12 cellular contexts compared by ENCODE assay signal in the genomic region with DNA sequence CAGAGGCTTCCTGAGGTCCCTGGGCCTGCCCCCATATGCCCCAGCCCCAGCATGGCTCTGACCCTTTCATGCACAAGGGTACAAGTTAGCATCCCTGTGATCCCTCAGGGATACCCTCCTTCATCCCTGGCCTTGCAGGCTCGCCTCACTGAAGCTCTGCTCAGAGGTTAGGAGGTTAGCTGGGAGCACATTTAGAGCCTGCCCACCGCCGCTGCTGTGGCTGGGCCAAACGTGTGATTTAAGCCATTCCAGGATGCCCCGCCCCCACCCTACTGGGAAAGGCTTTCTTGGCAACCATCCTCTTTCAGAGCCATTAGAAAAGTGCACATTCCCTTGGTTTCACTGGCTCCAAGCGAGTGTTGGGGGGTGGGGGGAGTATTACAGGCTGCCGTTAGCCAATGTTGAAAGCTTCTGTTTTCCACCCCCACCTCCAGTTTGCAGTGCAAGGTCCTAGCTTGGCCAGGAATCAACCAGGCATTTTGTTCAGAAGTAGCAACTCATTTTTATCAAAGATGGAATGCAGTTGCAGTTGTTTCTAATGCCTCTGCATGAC. TPM values are rescaled to one million over a fixed set of nuclear protein-coding genes. Genes with fewer than 3 reads are reported as not detected.
DNase-seq lines count a peak whose midpoint lies in the region; ATAC-seq and TF ChIP-seq lines count a peak whose summit lies in the region.
"Had no signal": no experiment of that assay in that cellular context is flagged by ENCODE, and none has a peak within 500 bp of the region (broad histone marks: within the 10 kb centered on the region; RNA-seq: fewer than 3 reads in every experiment).

No MANE protein-coding gene starts in this region.

- H3K4me3 ChIP-seq in body of pancreas: no peak overlapping the region
- H3K4me3 ChIP-seq in right lobe of liver: peak overlapping the region; percentile 40 to 46 (median 40)
- no peak overlapping the region for H3K4me3 ChIP-seq in stomach
- H3K4me3 ChIP-seq: SJSA1 had no signal

- ATAC-seq in body of pancreas (no peak), right lobe of liver (peak; percentile 54 to 65 (median 60)), HG02763 (IDR thresholded peaks at IDR 0.05; ENCODE audit: unreplicated experiment) (no peak)
- ATAC-seq: activated CD4-positive, CD25-positive, alpha-beta regulatory T cell treated with anti-CD3 and anti-CD28 coated beads, Interleukin-2, amount 50 U/mL, for 24 hours had no signal

- H3K4me1 ChIP-seq in body of pancreas (peaks cover 51% of the 10 kb centered on the region), right lobe of liver (peaks cover 0 to 36% (median 12%) of the 10 kb centered on the region in 4 donors), stomach (peaks cover 36 to 52% (median 43%) of the 10 kb centered on the region in 4 donors)

- peaks cover 41% of the 10 kb centered on the region for H3K4me1 Mint-ChIP-seq in activated T-helper 1 cell treated with anti-CD3 and anti-CD28 coated beads, Interleukin-12 subunit alpha, Interleukin-12 subunit beta, Interleukin-2, Interleukin-4 antibody, amounts not matched to agents 30 ng/mL and 10 ng/mL and 1 ng/mL, durations not matched to agents 14 hours and 24 hours and 36 hours (ENCODE audit: low read depth)

- H3K27me3 ChIP-seq in body of pancreas (no peaks in the 10 kb centered on the region), right lobe of liver (no peaks in the 10 kb centered on the region), stomach (peaks cover 0 to 5% (median 0%) of the 10 kb centered on the region in 3 donors)
- H3K27me3 ChIP-seq: SJSA1 had no signal

- WGBS in body of pancreas, 2 donors: 40 to 47% methylated on average over 2 to 7 of the region's 7 CpGs
- 20% methylated on average over 1 of the region's 7 CpGs for WGBS in right lobe of liver (ENCODE audit: insufficient coverage, low coverage, low lambda C conversion rate, missing lambda C conversion rate)
- WGBS in stomach, 5 donors: 16 to 32% (median 27%) methylated on average over 7 of the region's 7 CpGs

- no peak for TF ChIP-seq CTCF in body of pancreas (IDR thresholded peaks at IDR 0.05)
- no peak for TF ChIP-seq CTCF in right lobe of liver (IDR thresholded peaks at IDR 0.05)
- TF ChIP-seq CTCF in stomach (IDR thresholded peaks at IDR 0.05): no peak

- intact Hi-C loops in body of pancreas (cut with DNase I): loop anchor here (10.0 kb wide), 1 partner anchor 335 kb away; no protein-coding TSS in a partner anchor
- intact Hi-C loops in right lobe of liver (cut with DNase I): loop anchor here (5.0 to 10.0 kb wide), 3 partner anchors 42 to 345 kb away; no protein-coding TSS in a partner anchor
- intact Hi-C loops in stomach (cut with DNase I; ENCODE audit: low total_unique reads): loop anchor here (5.0 kb wide), 1 partner anchor 132 kb away; no protein-coding TSS in a partner anchor
- intact Hi-C loops in activated T-helper 1 cell treated with anti-CD3 and anti-CD28 coated beads, Interleukin-12 subunit alpha, Interleukin-12 subunit beta, Interleukin-2, Interleukin-4 antibody, amounts not matched to agents 30 ng/mL and 10 ng/mL and 1 ng/mL, durations not matched to agents 14 hours and 24 hours and 36 hours (cut with micrococcal nuclease): loop anchor here (5.0 to 10.0 kb wide), 3 partner anchors 257 to 1415 kb away; a partner anchor contains a TSS

- H3K36me3 Mint-ChIP-seq in activated T-helper 1 cell treated with anti-CD3 and anti-CD28 coated beads, Interleukin-12 subunit alpha, Interleukin-12 subunit beta, Interleukin-2, Interleukin-4 antibody, amounts not matched to agents 30 ng/mL and 10 ng/mL and 1 ng/mL, durations not matched to agents 14 hours and 24 hours and 36 hours (ENCODE audit: low read depth): peaks cover 2% of the 10 kb centered on the region

- H3K9me3 ChIP-seq in body of pancreas (no peaks in the 10 kb centered on the region), right lobe of liver (no peaks in the 10 kb centered on the region), stomach (no peaks in the 10 kb centered on the region)
- H3K9me3 ChIP-seq: SJSA1 had no signal

- no peaks in the 10 kb centered on the region for H3K9me3 Mint-ChIP-seq in activated T-helper 1 cell treated with anti-CD3 and anti-CD28 coated beads, Interleukin-12 subunit alpha, Interleukin-12 subunit beta, Interleukin-2, Interleukin-4 antibody, amounts not matched to agents 30 ng/mL and 10 ng/mL and 1 ng/mL, durations not matched to agents 14 hours and 24 hours and 36 hours
- H3K9me3 Mint-ChIP-seq: central memory CD8-positive, alpha-beta T cell had no signal

- TF ChIP-seq POLR2A in body of pancreas (IDR thresholded peaks at IDR 0.05): no peak
- peak; percentile 50 for TF ChIP-seq POLR2A in right lobe of liver (IDR thresholded peaks at IDR 0.05)
- no peak for TF ChIP-seq POLR2A in stomach (IDR thresholded peaks at IDR 0.05)

- H3K36me3 ChIP-seq in body of pancreas (replicated peaks in 1 of 2; ENCODE audit: insufficient read depth in 1 of 2, low read depth in 2 of 2): no peaks in the 10 kb centered on the region
- no peaks in the 10 kb centered on the region for H3K36me3 ChIP-seq in right lobe of liver
- H3K36me3 ChIP-seq in stomach: no peaks in the 10 kb centered on the region
- H3K36me3 ChIP-seq: SJSA1 had no signal

- no peak for TF ChIP-seq EP300 in stomach (IDR thresholded peaks at IDR 0.05)

- DNase-seq in activated effector memory CD4-positive, alpha-beta T cell treated with anti-CD3 and anti-CD28 coated beads, Interleukin-2, amount 50 U/mL, for 16 hours: peak; percentile 44
- DNase-seq in activated effector memory CD4-positive, alpha-beta T cell treated with Interleukin-2 at 50 U/mL for 16 hours: no peak
- peak in 3 of 4 donors; percentile 49 to 65 (median 57) for DNase-seq in body of pancreas
- peak; percentile 70 to 84 (median 80) for DNase-seq in right lobe of liver
- no peak for DNase-seq in stomach
- DNase-seq in middle frontal gyrus (ENCODE audit: extremely low spot score, low spot score): no peak
- no peak for DNase-seq in activated T-helper 1 cell treated with anti-CD3 and anti-CD28 coated beads, Interleukin-12 subunit alpha, Interleukin-12 subunit beta, Interleukin-2, Interleukin-4 antibody, amounts not matched to agents 30 ng/mL and 10 ng/mL and 1 ng/mL, durations not matched to agents 14 hours and 24 hours and 36 hours (ENCODE audit: low spot score)

- H3K27ac ChIP-seq in body of pancreas: peak overlapping the region in 3 of 4 donors; percentile 74 to 84 (median 84)
- peak overlapping the region; percentile 70 to 83 (median 80) for H3K27ac ChIP-seq in right lobe of liver
- peak overlapping the region in 4 of 5 donors; percentile 0 to 76 (median 66) for H3K27ac ChIP-seq in stomach
- H3K27ac ChIP-seq: parathyroid adenoma, SJSA1 had no signal

- H3K27me3 Mint-ChIP-seq in activated T-helper 1 cell treated with anti-CD3 and anti-CD28 coated beads, Interleukin-12 subunit alpha, Interleukin-12 subunit beta, Interleukin-2, Interleukin-4 antibody, amounts not matched to agents 30 ng/mL and 10 ng/mL and 1 ng/mL, durations not matched to agents 14 hours and 24 hours and 36 hours (ENCODE audit: insufficient read depth): peaks cover 56% of the 10 kb centered on the region

- no peak overlapping the region for H3K4me3 Mint-ChIP-seq in activated T-helper 1 cell treated with anti-CD3 and anti-CD28 coated beads, Interleukin-12 subunit alpha, Interleukin-12 subunit beta, Interleukin-2, Interleukin-4 antibody, amounts not matched to agents 30 ng/mL and 10 ng/mL and 1 ng/mL, durations not matched to agents 14 hours and 24 hours and 36 hours
- H3K4me3 Mint-ChIP-seq: central memory CD8-positive, alpha-beta T cell had no signal

- H3K27ac Mint-ChIP-seq in activated T-helper 1 cell treated with anti-CD3 and anti-CD28 coated beads, Interleukin-12 subunit alpha, Interleukin-12 subunit beta, Interleukin-2, Interleukin-4 antibody, amounts not matched to agents 30 ng/mL and 10 ng/mL and 1 ng/mL, durations not matched to agents 14 hours and 24 hours and 36 hours: no peak overlapping the region

RNA-seq across cellular contexts. Expression of a gene that starts 6.3 kb away (rescaled TPM):
- total RNA-seq in body of pancreas (10 to 100 TPM; 28.5 to 49.1 TPM), right lobe of liver (10 to 100 TPM; 12.9 to 40.3 (median 23.4) TPM), stomach (100 to 1,000 TPM in 1 of 5 donors, 10 to 100 TPM in 3, 1 to 10 TPM in 1; 4.7 to 101 (median 43.1) TPM)
- 10 to 100 TPM; 20.5 to 54.5 (median 41.3) TPM for polyA plus RNA-seq in stomach
- 2.5 and 2.6 TPM in 2 replicates for total RNA-seq in activated T-helper 1 cell treated with anti-CD3 and anti-CD28 coated beads, Interleukin-12 subunit alpha, Interleukin-12 subunit beta, Interleukin-2, Interleukin-4 antibody, amounts not matched to agents 30 ng/mL and 10 ng/mL and 1 ng/mL, durations not matched to agents 14 hours and 24 hours and 36 hours

Comparison
In these comparisons a context has a peak if more than half of its experiments do, and no peak if none do; other contexts are left out.
1. DNase-seq: peak in activated effector memory CD4-positive, alpha-beta T cell treated with anti-CD3 and anti-CD28 coated beads, Interleukin-2, amount 50 U/mL, for 16 hours (single experiment), body of pancreas (3 of 4) and right lobe of liver (3 of 3); none in activated effector memory CD4-positive, alpha-beta T cell treated with Interleukin-2 at 50 U/mL for 16 hours (single experiment), stomach (single experiment), middle frontal gyrus (single experiment) and activated T-helper 1 cell treated with anti-CD3 and anti-CD28 coated beads, Interleukin-12 subunit alpha, Interleukin-12 subunit beta, Interleukin-2, Interleukin-4 antibody, amounts not matched to agents 30 ng/mL and 10 ng/mL and 1 ng/mL, durations not matched to agents 14 hours and 24 hours and 36 hours (single experiment).
2. ATAC-seq: peak in right lobe of liver (4 of 4); none in body of pancreas (single experiment) and HG02763 (single experiment).
3. H3K4me3 ChIP-seq: peak in right lobe of liver (3 of 3); none in body of pancreas (0 of 2) and stomach (0 of 4).
4. Peak in every context shown above with its lines, with median percentiles within 50 percentile points of each other: H3K27ac ChIP-seq.